10 cellular contexts compared by ENCODE assay signal in genomic region chr3:136749106-136749505, GRCh38. TPM values are rescaled to one million over a fixed set of nuclear protein-coding genes. Genes with fewer than 3 reads are reported as not detected.
A peak's percentile ranks its signal among the peaks of the same experiment; 100 is the strongest.
DNase-seq lines count a peak whose midpoint lies in the region; ATAC-seq, FAIRE-seq and TF ChIP-seq lines count a peak whose summit lies in the region.
"Had no signal": no experiment of that assay in that cellular context is flagged by ENCODE, and none has a peak within 500 bp of the region (broad histone marks: within the 10 kb centered on the region; RNA-seq: fewer than 3 reads in every experiment).

No MANE protein-coding gene starts in this region.

- TF ChIP-seq POLR2A in IMR-90 (IDR thresholded peaks at IDR 0.05; ENCODE audit: low read depth, low read length), result no peak

- peak overlapping the region; percentile 33 to 98 (median 88) for H3K27ac Mint-ChIP-seq in CD8-positive, alpha-beta memory T cell
- H3K27ac Mint-ChIP-seq in astrocyte (ENCODE audit: unreplicated experiment) (peak overlapping the region; percentile 81), osteocyte (ENCODE audit: unreplicated experiment) (peak overlapping the region; percentile 90)

- no peak overlapping the region for H3K56ac ChIP-seq in IMR-90 (ENCODE audit: extremely low read depth, insufficient read depth, low read length)

- peaks cover 40% of the 10 kb centered on the region for H3K4me1 ChIP-seq in CD8-positive, alpha-beta memory T cell (ENCODE audit: insufficient read depth, low read length)
- H3K4me1 ChIP-seq in IMR-90 (ENCODE audit: control insufficient read depth, insufficient read depth, low read length) (peaks cover 3% of the 10 kb centered on the region), astrocyte (ENCODE audit: insufficient read depth, low read length) (peaks cover 21% of the 10 kb centered on the region)

- dilution Hi-C loops in IMR-90 (cut with HindIII; ENCODE audit: low sequenced_read_pairs, unreplicated experiment), result no loop called here

- H4K20me1 ChIP-seq in IMR-90 (ENCODE audit: insufficient read depth, low read length) (no peaks in the 10 kb centered on the region), astrocyte (ENCODE audit: insufficient read depth, low read length) (peaks cover 29% of the 10 kb centered on the region)

- H4K8ac ChIP-seq in IMR-90 (ENCODE audit: low read depth in 2 of 2, low read length in 2 of 2), result peak overlapping the region; percentile 80 to 88

- no peak for FAIRE-seq in astrocyte (lab: Jason Lieb, UNC)
- FAIRE-seq: colon had no signal

- TF ChIP-seq CTCF in IMR-90 (conservative IDR thresholded peaks at IDR 0.05; ENCODE audit: low read depth, low read length) (no peak), astrocyte (IDR thresholded peaks at IDR 0.05; ENCODE audit: insufficient read depth, low read depth, low read length) (no peak), osteocyte (IDR thresholded peaks at IDR 0.05) (no peak)

- H3K36me3 Mint-ChIP-seq in CD8-positive, alpha-beta memory T cell, result peaks cover 0 to 14% (median 4%) of the 10 kb centered on the region in 3 donors
- H3K36me3 Mint-ChIP-seq in astrocyte (ENCODE audit: low read depth, unreplicated experiment) (no peaks in the 10 kb centered on the region), osteocyte (ENCODE audit: unreplicated experiment) (no peaks in the 10 kb centered on the region)

- H4K5ac ChIP-seq in IMR-90 (ENCODE audit: low read depth, low read length), result peak overlapping the region; percentile 90

- no peaks in the 10 kb centered on the region for H3K9me3 ChIP-seq in CD8-positive, alpha-beta memory T cell (ENCODE audit: low read length)
- H3K9me3 ChIP-seq in IMR-90 (ENCODE audit: control insufficient read depth, insufficient read depth, low read length) (0 out of 2 replicates have a peak, but pooled peaks cover under 1% of the 10 kb centered on the region), astrocyte (ENCODE audit: insufficient read depth, low read depth, low read length) (no peaks in the 10 kb centered on the region)

- peak overlapping the region; percentile 73 for H3K18ac ChIP-seq in IMR-90 (ENCODE audit: low read depth, low read length)

- WGBS in IMR-90 (ENCODE audit: extremely low coverage in 2 of 2, insufficient read length in 1 of 2), 2 experiments, result no CpG with 5 or more reads among the region's 4 CpGs

- peaks cover 75% of the 10 kb centered on the region for H3K79me2 ChIP-seq in astrocyte (ENCODE audit: insufficient read depth, low read length)

- no peak for TF ChIP-seq RAD21 in IMR-90 (IDR thresholded peaks at IDR 0.05; ENCODE audit: low read length)

- H4K91ac ChIP-seq in IMR-90 (ENCODE audit: insufficient read depth, low read depth, low read length), result peak overlapping the region; percentile 82

- H3K4me3 Mint-ChIP-seq in CD8-positive, alpha-beta memory T cell, result peak overlapping the region; percentile 59 to 95 (median 88)
- H3K4me3 Mint-ChIP-seq in astrocyte (ENCODE audit: unreplicated experiment) (no peak overlapping the region), osteocyte (ENCODE audit: unreplicated experiment) (no peak overlapping the region)

- H3K9ac ChIP-seq in IMR-90 (ENCODE audit: low read depth, low read length) (peak overlapping the region; percentile 5; the same call in 1 of the 2 replicates), astrocyte (ENCODE audit: low read length) (no peak overlapping the region)

- peaks cover 55 to 71% (median 63%) of the 10 kb centered on the region in 3 donors for H3K4me1 Mint-ChIP-seq in CD8-positive, alpha-beta memory T cell
- H3K4me1 Mint-ChIP-seq in astrocyte (ENCODE audit: low read depth, unreplicated experiment) (peaks cover 30% of the 10 kb centered on the region), osteocyte (ENCODE audit: unreplicated experiment) (peaks cover 55% of the 10 kb centered on the region)

- H2BK15ac ChIP-seq in IMR-90 (ENCODE audit: low read depth, low read length), result peak overlapping the region; percentile 98; the same call in 2 of the 3 replicates

- peaks cover 0 to 3% (median 0%) of the 10 kb centered on the region in 5 donors for H3K9me3 Mint-ChIP-seq in CD8-positive, alpha-beta memory T cell
- no peaks in the 10 kb centered on the region for H3K9me3 Mint-ChIP-seq in astrocyte (ENCODE audit: unreplicated experiment)
- H3K9me3 Mint-ChIP-seq in osteocyte (ENCODE audit: unreplicated experiment), result no peaks in the 10 kb centered on the region

- H2AFZ ChIP-seq in IMR-90 (replicated peaks; ENCODE audit: low read length, poor library complexity), result peak overlapping the region; percentile 34
- H2AFZ ChIP-seq in astrocyte (ENCODE audit: low read depth, low read length), result no peak overlapping the region

- H3K23ac ChIP-seq in IMR-90 (ENCODE audit: low read depth, low read length), result peak overlapping the region; percentile 80

- POLR2A ChIA-PET in CD8-positive, alpha-beta memory T cell (lab: Charles Lee), result interaction anchor here (0.6 kb wide), 1 partner anchor 555 kb away, joined by 3 read pairs; no protein-coding TSS in a partner anchor
- POLR2A ChIA-PET in IMR-90 (lab: Charles Lee; ENCODE audit: unreplicated experiment), result no interaction called here

- CTCF ChIA-PET in CD8-positive, alpha-beta memory T cell (lab: Charles Lee), result interaction anchor here (0.7 to 2.7 kb wide), 3 partner anchors 112 to 673 kb away, joined by 3 to 9 read pairs (median 3); partner anchors contain the start of gene NCK1
- CTCF ChIA-PET in IMR-90 (lab: Yijun Ruan, JAX), result interaction anchor here (0.7 to 1.1 kb wide), 2 partner anchors 15 to 203 kb away, joined by 3 to 8 read pairs; no protein-coding TSS in a partner anchor

- peaks cover 10 to 40% of the 10 kb centered on the region in 2 experiments; a peak in 3 of 4 replicates for H3K79me1 ChIP-seq in IMR-90 (ENCODE audit: low read depth in 1 of 2, low read length in 2 of 2)

- DNase-seq in CD8-positive, alpha-beta memory T cell, result no peak
- DNase-seq in IMR-90, result no peak
- no peak for DNase-seq in astrocyte (ENCODE audit: low read depth)
- no peak for DNase-seq in osteocyte (ENCODE audit: extremely low spot score, unreplicated experiment)
- DNase-seq in globus pallidus (ENCODE audit: low spot score), result no peak
- no peak for DNase-seq in DMS153 (lab: John Stamatoyannopoulos, UW)
- DNase-seq: activated CD4-positive, alpha-beta T cell treated with anti-CD3 and anti-CD28 coated beads for 1 hour; NCI-H226 had no signal

- peaks cover 0 to 3% of the 10 kb centered on the region in 2 donors for H3K27me3 Mint-ChIP-seq in CD8-positive, alpha-beta memory T cell
- H3K27me3 Mint-ChIP-seq in astrocyte (ENCODE audit: low read depth, unreplicated experiment) (no peaks in the 10 kb centered on the region), osteocyte (ENCODE audit: unreplicated experiment) (no peaks in the 10 kb centered on the region)

- peak overlapping the region; percentile 70 for H2BK20ac ChIP-seq in IMR-90 (ENCODE audit: low read depth, low read length)

- peak overlapping the region; percentile 79 for H2BK120ac ChIP-seq in IMR-90 (ENCODE audit: low read depth, low read length)

- peak overlapping the region; percentile 94 for H2BK5ac ChIP-seq in IMR-90 (ENCODE audit: low read depth, low read length, poor library complexity, severe bottlenecking)

- peak overlapping the region; percentile 28 for H2AK9ac ChIP-seq in IMR-90 (replicated peaks; ENCODE audit: low read depth, low read length, poor library complexity)

- in situ Hi-C loops in IMR-90 (cut with MboI; ENCODE audit: low sequenced_read_pairs), result loop anchor here (10.0 kb wide), 1 partner anchor 354 kb away; no protein-coding TSS in a partner anchor

- H3K27ac ChIP-seq in CD8-positive, alpha-beta memory T cell (ENCODE audit: low read depth, low read length), result peak overlapping the region; percentile 3
- H3K27ac ChIP-seq in IMR-90 (ENCODE audit: insufficient read depth, low read length), result peak overlapping the region; percentile 99
- H3K27ac ChIP-seq in astrocyte (ENCODE audit: low read depth, low read length), result no peak overlapping the region

- no peak for ATAC-seq in IMR-90 (ENCODE audit: low read depth)
- no peak for ATAC-seq in HG03097 (IDR thresholded peaks at IDR 0.05; ENCODE audit: low FRiP score, unreplicated experiment)

- H3K9me1 ChIP-seq in IMR-90 (ENCODE audit: insufficient read depth, low read length), result peaks cover 14% of the 10 kb centered on the region

- peak overlapping the region; percentile 96 for H2AK5ac ChIP-seq in IMR-90 (ENCODE audit: low read depth, low read length)

- H3K4me3 ChIP-seq in CD8-positive, alpha-beta memory T cell (ENCODE audit: low read length), result no peak overlapping the region
- no peak overlapping the region for H3K4me3 ChIP-seq in IMR-90 (ENCODE audit: insufficient read depth, low read depth, low read length)
- peak overlapping the region; percentile 0 for H3K4me3 ChIP-seq in astrocyte (ENCODE audit: insufficient read depth, low read depth, low read length)

- intact Hi-C loops in IMR-90 (cut with micrococcal nuclease), result loop anchor here (10.0 kb wide), 1 partner anchor 124 kb away; no protein-coding TSS in a partner anchor

- peak overlapping the region; percentile 14; the same call in 1 of the 2 replicates for H3K4me2 ChIP-seq in IMR-90 (ENCODE audit: low read depth, low read length)
- peak overlapping the region; percentile 82 for H3K4me2 ChIP-seq in astrocyte (ENCODE audit: low read length)

- no peaks in the 10 kb centered on the region for H3K36me3 ChIP-seq in CD8-positive, alpha-beta memory T cell (ENCODE audit: insufficient read depth, low read length)
- H3K36me3 ChIP-seq in IMR-90 (ENCODE audit: control insufficient read depth, insufficient read depth, low read length), result 0 out of 2 replicates have a peak, but pooled peaks cover 2% of the 10 kb centered on the region
- H3K36me3 ChIP-seq in astrocyte (ENCODE audit: insufficient read depth, low read length), result no peaks in the 10 kb centered on the region

- peak overlapping the region; percentile 90 for H3K4ac ChIP-seq in IMR-90 (ENCODE audit: low read depth, low read length)

- H3K27me3 ChIP-seq in CD8-positive, alpha-beta memory T cell (ENCODE audit: insufficient read depth, low read length, poor library complexity, severe bottlenecking), result no peaks in the 10 kb centered on the region
- H3K27me3 ChIP-seq in IMR-90 (ENCODE audit: control insufficient read depth, insufficient read depth, low read length) (no peaks in the 10 kb centered on the region), astrocyte (ENCODE audit: insufficient read depth, low read length) (no peaks in the 10 kb centered on the region)

- BruUV-seq in IMR-90 (replicated peaks; lab: Mats Ljungman, UMichigan), result no TSS peak

- H3K14ac ChIP-seq in IMR-90 (replicated peaks; ENCODE audit: low read depth, low read length), result peak overlapping the region; percentile 84

TF ChIP-seq in IMR-90, 13 proteins besides CTCF, POLR2A, EP300 and RAD21:
- TF ChIP-seq BHLHE40 (IDR thresholded peaks at IDR 0.05; ENCODE audit: low read depth, low read length), result no peak
- no peak for TF ChIP-seq RFX5 (IDR thresholded peaks at IDR 0.05; ENCODE audit: low read depth, low read length)
- TF ChIP-seq MAFK (IDR thresholded peaks at IDR 0.05; ENCODE audit: low read depth, low read length), result no peak

RNA-seq across cellular contexts. Expression of gene STAG1, which starts 3.1 kb away (rescaled TPM):
- total RNA-seq in CD8-positive, alpha-beta memory T cell, result 10 to 100 TPM; 58.5 to 61.4 TPM
- polyA plus RNA-seq in CD8-positive, alpha-beta memory T cell, result 19.0 TPM
- 32.3 and 53.3 TPM in 2 replicates for total RNA-seq in IMR-90 (2012; rRNA removed)
- polyA plus RNA-seq in IMR-90 (2012; rRNA removed), result 7.9 and 9.6 TPM in 2 replicates
- 1.5 and 2.2 TPM in 2 replicates for polyA plus RNA-seq in IMR-90 (2012; cell fraction: cytosol; rRNA removed)
- polyA plus RNA-seq in IMR-90 (2012; cell fraction: nucleus; rRNA removed; ENCODE audit: low replicate concordance), result 1.3 and 8.4 TPM in 2 replicates
- 24.1 and 24.2 TPM in 2 replicates for total RNA-seq in astrocyte
- 50.2 and 53.9 TPM in 2 replicates for total RNA-seq in osteocyte

Comparison
In these comparisons a context has a peak if more than half of its experiments do, and no peak if none do; other contexts are left out.
1. H3K4me3 Mint-ChIP-seq: peak in CD8-positive, alpha-beta memory T cell (7 of 7); none in astrocyte (single experiment) and osteocyte (single experiment).
2. Peak in every context shown above with its lines, with median percentiles within 50 percentile points of each other: H3K27ac Mint-ChIP-seq.